In the genomic region with DNA sequence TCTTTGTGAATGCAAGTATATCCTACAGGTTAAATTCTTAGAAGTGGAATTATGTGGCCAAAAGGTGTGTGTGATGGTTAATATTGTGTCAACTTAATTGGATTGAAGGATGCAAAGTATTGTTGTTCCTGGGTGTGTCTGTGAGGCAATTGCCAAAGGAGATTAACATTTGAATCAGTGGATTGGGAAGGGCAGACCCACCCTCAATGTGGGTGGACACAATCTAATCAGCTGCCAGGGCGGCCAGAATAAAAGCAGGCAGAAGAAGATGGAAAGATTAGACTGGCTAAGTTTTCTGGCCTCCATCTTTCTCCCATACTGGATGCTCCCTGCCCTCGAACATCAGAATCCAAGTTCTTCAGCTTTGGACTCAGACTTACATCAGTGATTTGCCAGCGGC, we compare ENCODE assay signal across 1 cellular context.
TF ChIP-seq lines count a peak whose summit lies in the region.

No MANE protein-coding gene starts in this region.

TF ChIP-seq in GM23338, 12 proteins besides CTCF, POLR2A, EP300 and RAD21 (continued from another document):
- TF ChIP-seq, protein P1, sequence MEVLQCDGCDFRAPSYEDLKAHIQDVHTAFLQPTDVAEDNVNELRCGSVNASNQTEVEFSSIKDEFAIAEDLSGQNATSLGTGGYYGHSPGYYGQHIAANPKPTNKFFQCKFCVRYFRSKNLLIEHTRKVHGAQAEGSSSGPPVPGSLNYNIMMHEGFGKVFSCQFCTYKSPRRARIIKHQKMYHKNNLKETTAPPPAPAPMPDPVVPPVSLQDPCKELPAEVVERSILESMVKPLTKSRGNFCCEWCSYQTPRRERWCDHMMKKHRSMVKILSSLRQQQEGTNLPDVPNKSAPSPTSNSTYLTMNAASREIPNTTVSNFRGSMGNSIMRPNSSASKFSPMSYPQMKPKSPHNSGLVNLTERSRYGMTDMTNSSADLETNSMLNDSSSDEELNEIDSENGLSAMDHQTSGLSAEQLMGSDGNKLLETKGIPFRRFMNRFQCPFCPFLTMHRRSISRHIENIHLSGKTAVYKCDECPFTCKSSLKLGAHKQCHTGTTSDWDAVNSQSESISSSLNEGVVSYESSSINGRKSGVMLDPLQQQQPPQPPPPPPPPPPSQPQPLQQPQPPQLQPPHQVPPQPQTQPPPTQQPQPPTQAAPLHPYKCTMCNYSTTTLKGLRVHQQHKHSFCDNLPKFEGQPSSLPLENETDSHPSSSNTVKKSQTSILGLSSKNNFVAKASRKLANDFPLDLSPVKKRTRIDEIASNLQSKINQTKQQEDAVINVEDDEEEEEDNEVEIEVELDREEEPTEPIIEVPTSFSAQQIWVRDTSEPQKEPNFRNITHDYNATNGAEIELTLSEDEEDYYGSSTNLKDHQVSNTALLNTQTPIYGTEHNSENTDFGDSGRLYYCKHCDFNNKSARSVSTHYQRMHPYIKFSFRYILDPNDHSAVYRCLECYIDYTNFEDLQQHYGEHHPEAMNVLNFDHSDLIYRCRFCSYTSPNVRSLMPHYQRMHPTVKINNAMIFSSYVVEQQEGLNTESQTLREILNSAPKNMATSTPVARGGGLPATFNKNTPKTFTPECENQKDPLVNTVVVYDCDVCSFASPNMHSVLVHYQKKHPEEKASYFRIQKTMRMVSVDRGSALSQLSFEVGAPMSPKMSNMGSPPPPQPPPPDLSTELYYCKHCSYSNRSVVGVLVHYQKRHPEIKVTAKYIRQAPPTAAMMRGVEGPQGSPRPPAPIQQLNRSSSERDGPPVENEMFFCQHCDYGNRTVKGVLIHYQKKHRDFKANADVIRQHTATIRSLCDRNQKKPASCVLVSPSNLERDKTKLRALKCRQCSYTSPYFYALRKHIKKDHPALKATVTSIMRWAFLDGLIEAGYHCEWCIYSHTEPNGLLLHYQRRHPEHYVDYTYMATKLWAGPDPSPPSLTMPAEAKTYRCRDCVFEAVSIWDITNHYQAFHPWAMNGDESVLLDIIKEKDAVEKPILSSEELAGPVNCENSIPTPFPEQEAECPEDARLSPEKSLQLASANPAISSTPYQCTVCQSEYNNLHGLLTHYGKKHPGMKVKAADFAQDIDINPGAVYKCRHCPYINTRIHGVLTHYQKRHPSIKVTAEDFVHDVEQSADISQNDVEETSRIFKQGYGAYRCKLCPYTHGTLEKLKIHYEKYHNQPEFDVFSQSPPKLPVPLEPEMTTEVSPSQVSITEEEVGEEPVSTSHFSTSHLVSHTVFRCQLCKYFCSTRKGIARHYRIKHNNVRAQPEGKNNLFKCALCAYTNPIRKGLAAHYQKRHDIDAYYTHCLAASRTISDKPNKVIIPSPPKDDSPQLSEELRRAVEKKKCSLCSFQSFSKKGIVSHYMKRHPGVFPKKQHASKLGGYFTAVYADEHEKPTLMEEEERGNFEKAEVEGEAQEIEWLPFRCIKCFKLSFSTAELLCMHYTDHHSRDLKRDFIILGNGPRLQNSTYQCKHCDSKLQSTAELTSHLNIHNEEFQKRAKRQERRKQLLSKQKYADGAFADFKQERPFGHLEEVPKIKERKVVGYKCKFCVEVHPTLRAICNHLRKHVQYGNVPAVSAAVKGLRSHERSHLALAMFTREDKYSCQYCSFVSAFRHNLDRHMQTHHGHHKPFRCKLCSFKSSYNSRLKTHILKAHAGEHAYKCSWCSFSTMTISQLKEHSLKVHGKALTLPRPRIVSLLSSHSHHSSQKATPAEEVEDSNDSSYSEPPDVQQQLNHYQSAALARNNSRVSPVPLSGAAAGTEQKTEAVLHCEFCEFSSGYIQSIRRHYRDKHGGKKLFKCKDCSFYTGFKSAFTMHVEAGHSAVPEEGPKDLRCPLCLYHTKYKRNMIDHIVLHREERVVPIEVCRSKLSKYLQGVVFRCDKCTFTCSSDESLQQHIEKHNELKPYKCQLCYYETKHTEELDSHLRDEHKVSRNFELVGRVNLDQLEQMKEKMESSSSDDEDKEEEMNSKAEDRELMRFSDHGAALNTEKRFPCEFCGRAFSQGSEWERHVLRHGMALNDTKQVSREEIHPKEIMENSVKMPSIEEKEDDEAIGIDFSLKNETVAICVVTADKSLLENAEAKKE (CRISPR knock-in tag; IDR thresholded peaks at IDR 0.05), result no peak
- TF ChIP-seq ZNF114 (CRISPR knock-in tag; IDR thresholded peaks at IDR 0.05), result no peak
- no peak for TF ChIP-seq EZH2 (IDR thresholded peaks at IDR 0.05; ENCODE audit: low read depth, unreplicated experiment)
